Comparison of ENCODE assay signal across 28 cellular contexts in the genomic region with DNA sequence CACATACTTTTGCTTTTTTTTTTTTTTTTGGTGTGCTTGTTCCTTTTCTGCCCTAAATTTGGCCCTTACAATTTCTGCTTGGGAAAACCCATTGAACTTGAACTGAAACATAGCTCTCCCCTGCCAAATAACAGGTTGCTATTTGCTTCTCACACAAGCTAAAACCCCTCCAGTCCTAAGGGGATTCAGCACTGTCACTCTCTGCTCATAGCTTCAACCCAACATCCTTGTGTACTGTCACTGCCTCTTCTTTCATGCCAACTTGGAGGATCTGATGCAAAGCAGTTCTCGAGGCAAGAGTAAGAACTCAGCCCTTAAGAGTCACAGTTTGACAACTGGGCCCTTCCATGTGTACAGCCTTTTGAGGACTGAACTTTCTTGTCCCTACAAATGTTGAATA.
"Had no signal": no experiment of that assay in that cellular context is flagged by ENCODE, and none has a peak within 500 bp of the region (broad histone marks: within the 10 kb centered on the region; RNA-seq: fewer than 3 reads in every experiment).

No MANE protein-coding gene starts in this region.

- H3K27ac Mint-ChIP-seq: naive thymus-derived CD8-positive, alpha-beta T cell; natural killer cell treated with Interleukin-12 subunit alpha and Interleukin-12 subunit beta and Interleukin-15 and Interleukin-18, amount 100 ng/mL, for 72 hours; progenitor cell of endocrine pancreas; stimulated activated effector memory CD8-positive, alpha-beta T cell treated with anti-CD3 and anti-CD28 coated beads, Interleukin-12 subunit alpha, Interleukin-12 subunit beta, amount 100 ng/mL, for 72 hours; stimulated activated naive CD8-positive, alpha-beta T cell treated with anti-CD3 and anti-CD28 coated beads, Interleukin-15, Interleukin-2, amounts not matched to agents 100 ng/mL and 50 ng/mL, for 24 hours had no signal

- H3K9me3 ChIP-seq: ovary, psoas muscle, right lobe of liver, sigmoid colon, stomach, thoracic aorta, thyroid gland, tibial nerve, upper lobe of left lung, vagina had no signal

- H3K4me3 ChIP-seq: ovary, psoas muscle, right lobe of liver, sigmoid colon, stomach, thoracic aorta, thyroid gland, tibial nerve, upper lobe of left lung, vagina had no signal

- H3K27ac ChIP-seq: ovary, parathyroid adenoma, psoas muscle, right lobe of liver, sigmoid colon, stomach, thoracic aorta, thyroid gland, tibial nerve, vagina had no signal

- ATAC-seq: naive thymus-derived CD8-positive, alpha-beta T cell; natural killer cell treated with Interleukin-12 subunit alpha and Interleukin-12 subunit beta and Interleukin-15 and Interleukin-18, amount 100 ng/mL, for 72 hours; psoas muscle; right cardiac atrium; right lobe of liver; stimulated activated effector memory CD8-positive, alpha-beta T cell treated with anti-CD3 and anti-CD28 coated beads, Interleukin-12 subunit alpha, Interleukin-12 subunit beta, amount 100 ng/mL, for 72 hours had no signal

- H3K36me3 Mint-ChIP-seq: naive thymus-derived CD8-positive, alpha-beta T cell; natural killer cell treated with Interleukin-12 subunit alpha and Interleukin-12 subunit beta and Interleukin-15 and Interleukin-18, amount 100 ng/mL, for 72 hours; stimulated activated effector memory CD8-positive, alpha-beta T cell treated with anti-CD3 and anti-CD28 coated beads, Interleukin-12 subunit alpha, Interleukin-12 subunit beta, amount 100 ng/mL, for 72 hours had no signal

- H2AFZ ChIP-seq: parathyroid adenoma had no signal

- H3K9me3 Mint-ChIP-seq: naive thymus-derived CD8-positive, alpha-beta T cell; natural killer cell treated with Interleukin-12 subunit alpha and Interleukin-12 subunit beta and Interleukin-15 and Interleukin-18, amount 100 ng/mL, for 72 hours; nephron progenitor cell; stimulated activated effector memory CD8-positive, alpha-beta T cell treated with anti-CD3 and anti-CD28 coated beads, Interleukin-12 subunit alpha, Interleukin-12 subunit beta, amount 100 ng/mL, for 72 hours; stimulated activated naive CD8-positive, alpha-beta T cell treated with anti-CD3 and anti-CD28 coated beads, Interleukin-15, Interleukin-2, amounts not matched to agents 100 ng/mL and 50 ng/mL, for 24 hours had no signal

- DNase-seq: naive thymus-derived CD8-positive, alpha-beta T cell; nephron progenitor cell; occipital lobe; ovary; posterior cingulate gyrus; psoas muscle; right cardiac atrium; right lobe of liver; sigmoid colon; small intestine; stimulated activated CD4-positive, alpha-beta T cell treated with anti-CD3 and anti-CD28 coated beads, Interleukin-15, amount 100 ng/mL, for 24 hours; stimulated activated CD4-positive, alpha-beta T cell treated with anti-CD3 and anti-CD28 coated beads, Interleukin-2, amount 100 ng/mL, for 24 hours; stimulated activated CD4-positive, alpha-beta T cell treated with anti-CD3 and anti-CD28 coated beads, Interleukin-2, amount 100 ng/mL, for 48 hours; stimulated activated CD4-positive, alpha-beta T cell treated with anti-CD3 and anti-CD28 coated beads, Interleukin-4, amount 100 ng/mL, for 24 hours; stimulated activated naive CD4-positive, alpha-beta T cell treated with Interleukin-2 at 50 U/mL for 16 hours; stomach; thyroid gland; trophoblast cell; upper lobe of left lung had no signal

- H3K79me2 ChIP-seq: parathyroid adenoma had no signal

- H3K4me1 Mint-ChIP-seq: naive thymus-derived CD8-positive, alpha-beta T cell; stimulated activated effector memory CD8-positive, alpha-beta T cell treated with anti-CD3 and anti-CD28 coated beads, Interleukin-12 subunit alpha, Interleukin-12 subunit beta, amount 100 ng/mL, for 72 hours had no signal

- H3K4me1 ChIP-seq: parathyroid adenoma, psoas muscle, right lobe of liver, thyroid gland, vagina had no signal

- H3K4me3 Mint-ChIP-seq: naive thymus-derived CD8-positive, alpha-beta T cell; natural killer cell treated with Interleukin-12 subunit alpha and Interleukin-12 subunit beta and Interleukin-15 and Interleukin-18, amount 100 ng/mL, for 72 hours; nephron progenitor cell; neural crest cell; stimulated activated effector memory CD8-positive, alpha-beta T cell treated with anti-CD3 and anti-CD28 coated beads, Interleukin-12 subunit alpha, Interleukin-12 subunit beta, amount 100 ng/mL, for 72 hours; stimulated activated naive CD8-positive, alpha-beta T cell treated with anti-CD3 and anti-CD28 coated beads, Interleukin-15, Interleukin-2, amounts not matched to agents 100 ng/mL and 50 ng/mL, for 24 hours had no signal

- H3K9ac ChIP-seq: parathyroid adenoma had no signal

- H3K27me3 Mint-ChIP-seq: stimulated activated naive CD8-positive, alpha-beta T cell treated with anti-CD3 and anti-CD28 coated beads, Interleukin-15, Interleukin-2, amounts not matched to agents 100 ng/mL and 50 ng/mL, for 24 hours had no signal

- H3K27me3 ChIP-seq: ovary, right lobe of liver, sigmoid colon, stomach, thyroid gland, tibial nerve, upper lobe of left lung, vagina had no signal

- H3K36me3 ChIP-seq: ovary, right lobe of liver, sigmoid colon, stomach, thoracic aorta, thyroid gland, tibial nerve, upper lobe of left lung, vagina had no signal
